In the genomic region with DNA sequence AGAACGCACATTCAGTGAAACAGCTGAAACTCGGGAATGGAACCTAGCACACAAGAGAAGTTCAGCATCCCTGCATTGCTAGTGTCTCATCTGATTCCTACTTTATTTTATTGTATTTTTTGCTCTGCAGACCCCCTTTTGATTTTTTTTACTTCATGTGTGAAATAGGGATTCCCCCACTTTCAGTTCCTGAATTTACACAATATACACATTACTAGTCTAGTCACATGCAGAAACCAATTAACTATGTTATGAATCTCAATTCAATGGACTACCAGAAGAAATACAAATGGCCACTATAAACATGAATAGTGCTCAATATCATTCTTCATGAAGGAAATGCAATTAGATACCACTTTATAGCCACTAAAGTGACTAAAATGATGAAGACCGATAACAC, we compare ENCODE assay signal across 1 cellular context.
TF ChIP-seq lines count a peak whose summit lies in the region.

No MANE protein-coding gene starts in this region.

TF ChIP-seq in GM12878, 131 proteins besides CTCF, POLR2A, EP300 and RAD21 (continued from another document and continues in another):
- peak; percentile 87 for TF ChIP-seq ZNF384 (IDR thresholded peaks at IDR 0.05; ENCODE audit: borderline replicate concordance, low read depth, low read length)
- TF ChIP-seq SUPT20H (IDR thresholded peaks at IDR 0.05; ENCODE audit: borderline replicate concordance, control insufficient read depth, low read depth, low read length) = no peak
- TF ChIP-seq, protein P1, sequence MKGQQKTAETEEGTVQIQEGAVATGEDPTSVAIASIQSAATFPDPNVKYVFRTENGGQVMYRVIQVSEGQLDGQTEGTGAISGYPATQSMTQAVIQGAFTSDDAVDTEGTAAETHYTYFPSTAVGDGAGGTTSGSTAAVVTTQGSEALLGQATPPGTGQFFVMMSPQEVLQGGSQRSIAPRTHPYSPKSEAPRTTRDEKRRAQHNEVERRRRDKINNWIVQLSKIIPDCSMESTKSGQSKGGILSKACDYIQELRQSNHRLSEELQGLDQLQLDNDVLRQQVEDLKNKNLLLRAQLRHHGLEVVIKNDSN (IDR thresholded peaks at IDR 0.05; ENCODE audit: borderline replicate concordance, extremely low read length, insufficient read depth, low read depth, low read length) = no peak
- TF ChIP-seq TBL1XR1 (IDR thresholded peaks at IDR 0.05; ENCODE audit: low read depth, low read length) = no peak
- peak; percentile 79 for TF ChIP-seq MTA2 (IDR thresholded peaks at IDR 0.05; ENCODE audit: low read depth)
- TF ChIP-seq HDAC6 (IDR thresholded peaks at IDR 0.05; ENCODE audit: unreplicated experiment) = no peak
- TF ChIP-seq KLF5 (IDR thresholded peaks at IDR 0.05; ENCODE audit: partially characterized antibody) = no peak
- no peak for TF ChIP-seq CREB1 (IDR thresholded peaks at IDR 0.05; ENCODE audit: low read depth)
- TF ChIP-seq POU2F2 (IDR thresholded peaks at IDR 0.05; ENCODE audit: borderline replicate concordance, low read depth, low read length) = no peak
- no peak for TF ChIP-seq CBFB (IDR thresholded peaks at IDR 0.05; ENCODE audit: low read depth)
- TF ChIP-seq ZNF622 (IDR thresholded peaks at IDR 0.05) = no peak
- no peak for TF ChIP-seq IKZF1 (conservative IDR thresholded peaks at IDR 0.05)
- peak; percentile 75 to 83 for TF ChIP-seq BHLHE40 (IDR thresholded peaks at IDR 0.05; ENCODE audit: borderline replicate concordance in 1 of 2, low read depth in 2 of 2, low read length in 1 of 2)
- no peak for TF ChIP-seq SIX5 (IDR thresholded peaks at IDR 0.05; ENCODE audit: low read depth, low read length, severe bottlenecking)
- TF ChIP-seq CEBPB (IDR thresholded peaks at IDR 0.05; ENCODE audit: borderline replicate concordance in 1 of 2, low read depth in 2 of 2, low read length in 2 of 2) = no peak
- no peak for TF ChIP-seq HDGF (IDR thresholded peaks at IDR 0.05)
- TF ChIP-seq RBBP5 (conservative IDR thresholded peaks at IDR 0.05) = no peak
- TF ChIP-seq SPI1 (IDR thresholded peaks at IDR 0.05; ENCODE audit: borderline replicate concordance, insufficient read depth, low read depth, low read length) = peak; percentile 75
- TF ChIP-seq ASH2L (IDR thresholded peaks at IDR 0.05; ENCODE audit: borderline replicate concordance, low read depth) = no peak
- TF ChIP-seq, protein P2, sequence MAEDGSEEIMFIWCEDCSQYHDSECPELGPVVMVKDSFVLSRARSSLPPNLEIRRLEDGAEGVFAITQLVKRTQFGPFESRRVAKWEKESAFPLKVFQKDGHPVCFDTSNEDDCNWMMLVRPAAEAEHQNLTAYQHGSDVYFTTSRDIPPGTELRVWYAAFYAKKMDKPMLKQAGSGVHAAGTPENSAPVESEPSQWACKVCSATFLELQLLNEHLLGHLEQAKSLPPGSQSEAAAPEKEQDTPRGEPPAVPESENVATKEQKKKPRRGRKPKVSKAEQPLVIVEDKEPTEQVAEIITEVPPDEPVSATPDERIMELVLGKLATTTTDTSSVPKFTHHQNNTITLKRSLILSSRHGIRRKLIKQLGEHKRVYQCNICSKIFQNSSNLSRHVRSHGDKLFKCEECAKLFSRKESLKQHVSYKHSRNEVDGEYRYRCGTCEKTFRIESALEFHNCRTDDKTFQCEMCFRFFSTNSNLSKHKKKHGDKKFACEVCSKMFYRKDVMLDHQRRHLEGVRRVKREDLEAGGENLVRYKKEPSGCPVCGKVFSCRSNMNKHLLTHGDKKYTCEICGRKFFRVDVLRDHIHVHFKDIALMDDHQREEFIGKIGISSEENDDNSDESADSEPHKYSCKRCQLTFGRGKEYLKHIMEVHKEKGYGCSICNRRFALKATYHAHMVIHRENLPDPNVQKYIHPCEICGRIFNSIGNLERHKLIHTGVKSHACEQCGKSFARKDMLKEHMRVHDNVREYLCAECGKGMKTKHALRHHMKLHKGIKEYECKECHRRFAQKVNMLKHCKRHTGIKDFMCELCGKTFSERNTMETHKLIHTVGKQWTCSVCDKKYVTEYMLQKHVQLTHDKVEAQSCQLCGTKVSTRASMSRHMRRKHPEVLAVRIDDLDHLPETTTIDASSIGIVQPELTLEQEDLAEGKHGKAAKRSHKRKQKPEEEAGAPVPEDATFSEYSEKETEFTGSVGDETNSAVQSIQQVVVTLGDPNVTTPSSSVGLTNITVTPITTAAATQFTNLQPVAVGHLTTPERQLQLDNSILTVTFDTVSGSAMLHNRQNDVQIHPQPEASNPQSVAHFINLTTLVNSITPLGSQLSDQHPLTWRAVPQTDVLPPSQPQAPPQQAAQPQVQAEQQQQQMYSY (CRISPR knock-in tag; IDR thresholded peaks at IDR 0.05) = no peak
- TF ChIP-seq, protein P3, sequence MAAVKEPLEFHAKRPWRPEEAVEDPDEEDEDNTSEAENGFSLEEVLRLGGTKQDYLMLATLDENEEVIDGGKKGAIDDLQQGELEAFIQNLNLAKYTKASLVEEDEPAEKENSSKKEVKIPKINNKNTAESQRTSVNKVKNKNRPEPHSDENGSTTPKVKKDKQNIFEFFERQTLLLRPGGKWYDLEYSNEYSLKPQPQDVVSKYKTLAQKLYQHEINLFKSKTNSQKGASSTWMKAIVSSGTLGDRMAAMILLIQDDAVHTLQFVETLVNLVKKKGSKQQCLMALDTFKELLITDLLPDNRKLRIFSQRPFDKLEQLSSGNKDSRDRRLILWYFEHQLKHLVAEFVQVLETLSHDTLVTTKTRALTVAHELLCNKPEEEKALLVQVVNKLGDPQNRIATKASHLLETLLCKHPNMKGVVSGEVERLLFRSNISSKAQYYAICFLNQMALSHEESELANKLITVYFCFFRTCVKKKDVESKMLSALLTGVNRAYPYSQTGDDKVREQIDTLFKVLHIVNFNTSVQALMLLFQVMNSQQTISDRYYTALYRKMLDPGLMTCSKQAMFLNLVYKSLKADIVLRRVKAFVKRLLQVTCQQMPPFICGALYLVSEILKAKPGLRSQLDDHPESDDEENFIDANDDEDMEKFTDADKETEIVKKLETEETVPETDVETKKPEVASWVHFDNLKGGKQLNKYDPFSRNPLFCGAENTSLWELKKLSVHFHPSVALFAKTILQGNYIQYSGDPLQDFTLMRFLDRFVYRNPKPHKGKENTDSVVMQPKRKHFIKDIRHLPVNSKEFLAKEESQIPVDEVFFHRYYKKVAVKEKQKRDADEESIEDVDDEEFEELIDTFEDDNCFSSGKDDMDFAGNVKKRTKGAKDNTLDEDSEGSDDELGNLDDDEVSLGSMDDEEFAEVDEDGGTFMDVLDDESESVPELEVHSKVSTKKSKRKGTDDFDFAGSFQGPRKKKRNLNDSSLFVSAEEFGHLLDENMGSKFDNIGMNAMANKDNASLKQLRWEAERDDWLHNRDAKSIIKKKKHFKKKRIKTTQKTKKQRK (IDR thresholded peaks at IDR 0.05; ENCODE audit: low read depth, low read length) = no peak
- TF ChIP-seq, protein P4, sequence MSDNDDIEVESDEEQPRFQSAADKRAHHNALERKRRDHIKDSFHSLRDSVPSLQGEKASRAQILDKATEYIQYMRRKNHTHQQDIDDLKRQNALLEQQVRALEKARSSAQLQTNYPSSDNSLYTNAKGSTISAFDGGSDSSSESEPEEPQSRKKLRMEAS (IDR thresholded peaks at IDR 0.05; ENCODE audit: low read depth, low read length) = no peak
- TF ChIP-seq CREM (IDR thresholded peaks at IDR 0.05; ENCODE audit: low read depth) = no peak
- TF ChIP-seq, protein P5, sequence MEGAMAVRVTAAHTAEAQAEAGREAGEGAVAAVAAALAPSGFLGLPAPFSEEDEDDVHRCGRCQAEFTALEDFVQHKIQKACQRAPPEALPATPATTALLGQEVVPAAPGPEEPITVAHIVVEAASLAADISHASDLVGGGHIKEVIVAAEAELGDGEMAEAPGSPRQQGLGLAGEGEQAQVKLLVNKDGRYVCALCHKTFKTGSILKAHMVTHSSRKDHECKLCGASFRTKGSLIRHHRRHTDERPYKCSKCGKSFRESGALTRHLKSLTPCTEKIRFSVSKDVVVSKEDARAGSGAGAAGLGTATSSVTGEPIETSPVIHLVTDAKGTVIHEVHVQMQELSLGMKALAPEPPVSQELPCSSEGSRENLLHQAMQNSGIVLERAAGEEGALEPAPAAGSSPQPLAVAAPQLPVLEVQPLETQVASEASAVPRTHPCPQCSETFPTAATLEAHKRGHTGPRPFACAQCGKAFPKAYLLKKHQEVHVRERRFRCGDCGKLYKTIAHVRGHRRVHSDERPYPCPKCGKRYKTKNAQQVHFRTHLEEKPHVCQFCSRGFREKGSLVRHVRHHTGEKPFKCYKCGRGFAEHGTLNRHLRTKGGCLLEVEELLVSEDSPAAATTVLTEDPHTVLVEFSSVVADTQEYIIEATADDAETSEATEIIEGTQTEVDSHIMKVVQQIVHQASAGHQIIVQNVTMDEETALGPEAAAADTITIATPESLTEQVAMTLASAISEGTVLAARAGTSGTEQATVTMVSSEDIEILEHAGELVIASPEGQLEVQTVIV (IDR thresholded peaks at IDR 0.05; ENCODE audit: borderline replicate concordance, partially characterized antibody) = no peak
- no peak for TF ChIP-seq YY1 (IDR thresholded peaks at IDR 0.05; ENCODE audit: low read depth, low read length)
- TF ChIP-seq ZNF274 (IDR thresholded peaks at IDR 0.05; ENCODE audit: insufficient read depth, insufficient read length) = no peak
- no peak for TF ChIP-seq HCFC1 (IDR thresholded peaks at IDR 0.05; ENCODE audit: low read length)
- no peak for TF ChIP-seq CHD1 (IDR thresholded peaks at IDR 0.05; ENCODE audit: low read depth, low read length)
- TF ChIP-seq, protein P6, sequence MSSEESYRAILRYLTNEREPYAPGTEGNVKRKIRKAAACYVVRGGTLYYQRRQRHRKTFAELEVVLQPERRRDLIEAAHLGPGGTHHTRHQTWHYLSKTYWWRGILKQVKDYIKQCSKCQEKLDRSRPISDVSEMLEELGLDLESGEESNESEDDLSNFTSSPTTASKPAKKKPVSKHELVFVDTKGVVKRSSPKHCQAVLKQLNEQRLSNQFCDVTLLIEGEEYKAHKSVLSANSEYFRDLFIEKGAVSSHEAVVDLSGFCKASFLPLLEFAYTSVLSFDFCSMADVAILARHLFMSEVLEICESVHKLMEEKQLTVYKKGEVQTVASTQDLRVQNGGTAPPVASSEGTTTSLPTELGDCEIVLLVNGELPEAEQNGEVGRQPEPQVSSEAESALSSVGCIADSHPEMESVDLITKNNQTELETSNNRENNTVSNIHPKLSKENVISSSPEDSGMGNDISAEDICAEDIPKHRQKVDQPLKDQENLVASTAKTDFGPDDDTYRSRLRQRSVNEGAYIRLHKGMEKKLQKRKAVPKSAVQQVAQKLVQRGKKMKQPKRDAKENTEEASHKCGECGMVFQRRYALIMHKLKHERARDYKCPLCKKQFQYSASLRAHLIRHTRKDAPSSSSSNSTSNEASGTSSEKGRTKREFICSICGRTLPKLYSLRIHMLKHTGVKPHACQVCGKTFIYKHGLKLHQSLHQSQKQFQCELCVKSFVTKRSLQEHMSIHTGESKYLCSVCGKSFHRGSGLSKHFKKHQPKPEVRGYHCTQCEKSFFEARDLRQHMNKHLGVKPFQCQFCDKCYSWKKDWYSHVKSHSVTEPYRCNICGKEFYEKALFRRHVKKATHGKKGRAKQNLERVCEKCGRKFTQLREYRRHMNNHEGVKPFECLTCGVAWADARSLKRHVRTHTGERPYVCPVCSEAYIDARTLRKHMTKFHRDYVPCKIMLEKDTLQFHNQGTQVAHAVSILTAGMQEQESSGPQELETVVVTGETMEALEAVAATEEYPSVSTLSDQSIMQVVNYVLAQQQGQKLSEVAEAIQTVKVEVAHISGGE (CRISPR knock-in tag; IDR thresholded peaks at IDR 0.05) = no peak
- TF ChIP-seq, protein P7, sequence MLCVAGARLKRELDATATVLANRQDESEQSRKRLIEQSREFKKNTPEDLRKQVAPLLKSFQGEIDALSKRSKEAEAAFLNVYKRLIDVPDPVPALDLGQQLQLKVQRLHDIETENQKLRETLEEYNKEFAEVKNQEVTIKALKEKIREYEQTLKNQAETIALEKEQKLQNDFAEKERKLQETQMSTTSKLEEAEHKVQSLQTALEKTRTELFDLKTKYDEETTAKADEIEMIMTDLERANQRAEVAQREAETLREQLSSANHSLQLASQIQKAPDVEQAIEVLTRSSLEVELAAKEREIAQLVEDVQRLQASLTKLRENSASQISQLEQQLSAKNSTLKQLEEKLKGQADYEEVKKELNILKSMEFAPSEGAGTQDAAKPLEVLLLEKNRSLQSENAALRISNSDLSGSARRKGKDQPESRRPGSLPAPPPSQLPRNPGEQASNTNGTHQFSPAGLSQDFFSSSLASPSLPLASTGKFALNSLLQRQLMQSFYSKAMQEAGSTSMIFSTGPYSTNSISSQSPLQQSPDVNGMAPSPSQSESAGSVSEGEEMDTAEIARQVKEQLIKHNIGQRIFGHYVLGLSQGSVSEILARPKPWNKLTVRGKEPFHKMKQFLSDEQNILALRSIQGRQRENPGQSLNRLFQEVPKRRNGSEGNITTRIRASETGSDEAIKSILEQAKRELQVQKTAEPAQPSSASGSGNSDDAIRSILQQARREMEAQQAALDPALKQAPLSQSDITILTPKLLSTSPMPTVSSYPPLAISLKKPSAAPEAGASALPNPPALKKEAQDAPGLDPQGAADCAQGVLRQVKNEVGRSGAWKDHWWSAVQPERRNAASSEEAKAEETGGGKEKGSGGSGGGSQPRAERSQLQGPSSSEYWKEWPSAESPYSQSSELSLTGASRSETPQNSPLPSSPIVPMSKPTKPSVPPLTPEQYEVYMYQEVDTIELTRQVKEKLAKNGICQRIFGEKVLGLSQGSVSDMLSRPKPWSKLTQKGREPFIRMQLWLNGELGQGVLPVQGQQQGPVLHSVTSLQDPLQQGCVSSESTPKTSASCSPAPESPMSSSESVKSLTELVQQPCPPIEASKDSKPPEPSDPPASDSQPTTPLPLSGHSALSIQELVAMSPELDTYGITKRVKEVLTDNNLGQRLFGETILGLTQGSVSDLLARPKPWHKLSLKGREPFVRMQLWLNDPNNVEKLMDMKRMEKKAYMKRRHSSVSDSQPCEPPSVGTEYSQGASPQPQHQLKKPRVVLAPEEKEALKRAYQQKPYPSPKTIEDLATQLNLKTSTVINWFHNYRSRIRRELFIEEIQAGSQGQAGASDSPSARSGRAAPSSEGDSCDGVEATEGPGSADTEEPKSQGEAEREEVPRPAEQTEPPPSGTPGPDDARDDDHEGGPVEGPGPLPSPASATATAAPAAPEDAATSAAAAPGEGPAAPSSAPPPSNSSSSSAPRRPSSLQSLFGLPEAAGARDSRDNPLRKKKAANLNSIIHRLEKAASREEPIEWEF (IDR thresholded peaks at IDR 0.05; ENCODE audit: insufficient replicate concordance, low read depth, low read length) = no peak
- TF ChIP-seq, protein P8, sequence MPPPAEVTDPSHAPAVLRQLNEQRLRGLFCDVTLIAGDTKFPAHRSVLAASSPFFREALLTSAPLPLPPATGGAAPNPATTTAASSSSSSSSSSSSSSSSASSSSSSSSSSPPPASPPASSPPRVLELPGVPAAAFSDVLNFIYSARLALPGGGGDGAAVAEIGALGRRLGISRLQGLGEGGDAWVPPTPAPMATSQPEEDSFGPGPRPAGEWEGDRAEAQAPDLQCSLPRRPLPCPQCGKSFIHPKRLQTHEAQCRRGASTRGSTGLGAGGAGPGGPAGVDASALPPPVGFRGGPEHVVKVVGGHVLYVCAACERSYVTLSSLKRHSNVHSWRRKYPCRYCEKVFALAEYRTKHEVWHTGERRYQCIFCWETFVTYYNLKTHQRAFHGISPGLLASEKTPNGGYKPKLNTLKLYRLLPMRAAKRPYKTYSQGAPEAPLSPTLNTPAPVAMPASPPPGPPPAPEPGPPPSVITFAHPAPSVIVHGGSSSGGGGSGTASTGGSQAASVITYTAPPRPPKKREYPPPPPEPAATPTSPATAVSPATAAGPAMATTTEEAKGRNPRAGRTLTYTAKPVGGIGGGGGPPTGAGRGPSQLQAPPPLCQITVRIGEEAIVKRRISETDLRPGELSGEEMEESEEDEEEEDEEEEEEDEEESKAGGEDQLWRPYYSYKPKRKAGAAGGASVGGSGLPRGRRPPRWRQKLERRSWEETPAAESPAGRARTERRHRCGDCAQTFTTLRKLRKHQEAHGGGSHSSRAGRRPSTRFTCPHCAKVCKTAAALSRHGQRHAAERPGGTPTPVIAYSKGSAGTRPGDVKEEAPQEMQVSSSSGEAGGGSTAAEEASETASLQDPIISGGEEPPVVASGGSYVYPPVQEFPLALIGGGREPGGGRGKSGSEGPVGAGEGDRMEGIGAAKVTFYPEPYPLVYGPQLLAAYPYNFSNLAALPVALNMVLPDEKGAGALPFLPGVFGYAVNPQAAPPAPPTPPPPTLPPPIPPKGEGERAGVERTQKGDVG (CRISPR knock-in tag; IDR thresholded peaks at IDR 0.05) = no peak
- no peak for TF ChIP-seq ZBED1 (IDR thresholded peaks at IDR 0.05; ENCODE audit: borderline replicate concordance)
- no peak for TF ChIP-seq STAT1 (conservative IDR thresholded peaks at IDR 0.05)
